In genomic region chr16:70701596-70701995, GRCh38 we compare ENCODE assay signal across 16 cellular contexts. TPM values are rescaled to one million over a fixed set of nuclear protein-coding genes. Genes with fewer than 3 reads are reported as not detected.
DNase-seq lines count a peak whose midpoint lies in the region; ATAC-seq and TF ChIP-seq lines count a peak whose summit lies in the region.
"Had no signal": no experiment of that assay in that cellular context is flagged by ENCODE, and none has a peak within 500 bp of the region (broad histone marks: within the 10 kb centered on the region; RNA-seq: fewer than 3 reads in every experiment).

No MANE protein-coding gene starts in this region.

- peaks cover 4 to 10% (median 7%) of the 10 kb centered on the region in 3 experiments; a peak in 3 of 7 replicates for H3K36me3 Mint-ChIP-seq in H9 (ENCODE audit: insufficient read depth in 1 of 3, low read depth in 3 of 3)
- peaks cover 9% of the 10 kb centered on the region for H3K36me3 Mint-ChIP-seq in activated CD8-positive, alpha-beta T cell treated with anti-CD3 and anti-CD28 coated beads, Interleukin-2, amount 10 ng/mL, durations not matched to agents 7 days and 5 days (ENCODE audit: low read depth)

- H2BK15ac ChIP-seq in H9 (ENCODE audit: low read depth, low read length) = no peak overlapping the region

- H3K79me2 ChIP-seq in H9 (ENCODE audit: insufficient read depth, low read length) = no peaks in the 10 kb centered on the region

- CTCF ChIA-PET in activated CD8-positive, alpha-beta T cell treated with anti-CD3 and anti-CD28 coated beads, Interleukin-2, amount 10 ng/mL, durations not matched to agents 7 days and 5 days (lab: Charles Lee) = no interaction called here

- H2BK12ac ChIP-seq in H9 (ENCODE audit: insufficient read length, low read depth, low read length) = no peak overlapping the region

- no peak overlapping the region for H4K8ac ChIP-seq in H9 (replicated peaks; ENCODE audit: insufficient read length, low read depth, low read length)

- TF ChIP-seq CTCF in H9 (conservative IDR thresholded peaks at IDR 0.05) = no peak

- no peak overlapping the region for H3K4me2 ChIP-seq in H9 (ENCODE audit: insufficient read depth, insufficient read length, low read length)

- H3K9ac ChIP-seq in H9 (ENCODE audit: extremely low read depth, insufficient read length, low read length) = no peak overlapping the region

- H3K27ac ChIP-seq in H9 (ENCODE audit: insufficient read length, low read depth, low read length) = no peak overlapping the region
- H3K27ac ChIP-seq in skin epidermis = peak overlapping the region in 15 of 21 experiments; percentile 60 to 95 (median 79)

- H4K20me1 ChIP-seq in H9 (ENCODE audit: control insufficient read depth, insufficient read depth, insufficient read length) = no peaks in the 10 kb centered on the region

- no peaks in the 10 kb centered on the region for H3K27me3 ChIP-seq in H9 (ENCODE audit: insufficient read depth, low read length)
- H3K27me3 ChIP-seq: cardiac muscle cell had no signal

- H2BK5ac ChIP-seq in H9 (ENCODE audit: insufficient read length, low read length) = no peak overlapping the region

- WGBS in H9 (ENCODE audit: extremely low coverage, insufficient read length, low lambda C conversion rate) = no CpG with 5 or more reads among the region's 9 CpGs

- H3K79me1 ChIP-seq in H9 (ENCODE audit: insufficient read depth, low read depth, low read length, poor library complexity, severe bottlenecking) = no peaks in the 10 kb centered on the region

- H3K23ac ChIP-seq in H9 (ENCODE audit: insufficient read length, low read depth, low read length) = no peak overlapping the region

- peak overlapping the region in 2 of 3 experiments; percentile 81 to 98; a peak in 6 of 7 replicates for H3K27ac Mint-ChIP-seq in H9
- peak overlapping the region; percentile 26 for H3K27ac Mint-ChIP-seq in activated CD8-positive, alpha-beta T cell treated with anti-CD3 and anti-CD28 coated beads, Interleukin-2, amount 10 ng/mL, durations not matched to agents 7 days and 5 days
- H3K27ac Mint-ChIP-seq: activated B cell treated with CpG ODN at 0.5 μM for 24 hours had no signal

- no peaks in the 10 kb centered on the region for H3K9me3 ChIP-seq in H9 (ENCODE audit: control insufficient read depth, low read depth, low read length)

- H2BK20ac ChIP-seq in H9 (ENCODE audit: low read depth, low read length, poor library complexity, severe bottlenecking) = no peak overlapping the region

- no peak overlapping the region for H4K5ac ChIP-seq in H9 (ENCODE audit: insufficient read length, low read depth, low read length)

- no peaks in the 10 kb centered on the region for H3K23me2 ChIP-seq in H9 (ENCODE audit: insufficient read length, low read depth, low read length, poor library complexity, severe bottlenecking)

- ATAC-seq in activated CD8-positive, alpha-beta T cell treated with anti-CD3 and anti-CD28 coated beads, Interleukin-2, amount 10 ng/mL, durations not matched to agents 7 days and 5 days = no peak
- peak; percentile 1 for ATAC-seq in left lobe of liver
- ATAC-seq: activated T-cell treated with anti-CD3 and anti-CD28 coated beads, Interleukin-2, amount 50 U/mL, for 4 hours had no signal

- H3K4me1 ChIP-seq in H9 (ENCODE audit: insufficient read depth, low read length) = no peaks in the 10 kb centered on the region; the same call in 1 of the 2 replicates

- H3K4ac ChIP-seq in H9 (ENCODE audit: low read depth, low read length) = no peak overlapping the region

- H3K18ac ChIP-seq in H9 (ENCODE audit: insufficient read length, low read depth, low read length) = no peak overlapping the region

- no peak overlapping the region for H3K4me3 Mint-ChIP-seq in H9
- H3K4me3 Mint-ChIP-seq in activated CD8-positive, alpha-beta T cell treated with anti-CD3 and anti-CD28 coated beads, Interleukin-2, amount 10 ng/mL, durations not matched to agents 7 days and 5 days = no peak overlapping the region
- H3K4me3 Mint-ChIP-seq: activated B cell treated with CpG ODN at 0.5 μM for 24 hours; activated T-cell treated with anti-CD3 and anti-CD28 coated beads, Interleukin-2, amount 50 U/mL, for 4 hours; CD14-positive monocyte had no signal

- H2AFZ ChIP-seq in H9 (ENCODE audit: low read length) = no peak overlapping the region

- peaks cover 23 to 30% of the 10 kb centered on the region in 2 experiments for H3K4me1 Mint-ChIP-seq in H9
- peaks cover 20% of the 10 kb centered on the region for H3K4me1 Mint-ChIP-seq in activated CD8-positive, alpha-beta T cell treated with anti-CD3 and anti-CD28 coated beads, Interleukin-2, amount 10 ng/mL, durations not matched to agents 7 days and 5 days (ENCODE audit: low read depth)
- H3K4me1 Mint-ChIP-seq: activated B cell treated with CpG ODN at 0.5 μM for 24 hours had no signal

- H4K91ac ChIP-seq in H9 (ENCODE audit: insufficient read length, low read depth, low read length) = no peak overlapping the region

- H3K27me3 Mint-ChIP-seq in H9 (ENCODE audit: low read depth) = no peaks in the 10 kb centered on the region
- H3K27me3 Mint-ChIP-seq in activated CD8-positive, alpha-beta T cell treated with anti-CD3 and anti-CD28 coated beads, Interleukin-2, amount 10 ng/mL, durations not matched to agents 7 days and 5 days (ENCODE audit: low read depth) = no peaks in the 10 kb centered on the region
- H3K27me3 Mint-ChIP-seq: activated B cell treated with CpG ODN at 0.5 μM for 24 hours had no signal

- POLR2A ChIA-PET in activated CD8-positive, alpha-beta T cell treated with anti-CD3 and anti-CD28 coated beads, Interleukin-2, amount 10 ng/mL, durations not matched to agents 7 days and 5 days (lab: Charles Lee) = no interaction called here

- DNase-seq in H9 (no peak), left lobe of liver (ENCODE audit: low spot score) (no peak), HuH-7 (ENCODE audit: low spot score) (no peak), NCI-H774 (lab: John Stamatoyannopoulos, UW) (no peak), NCI-H345 (lab: John Stamatoyannopoulos, UW) (no peak)
- DNase-seq in activated CD8-positive, alpha-beta T cell treated with anti-CD3 and anti-CD28 coated beads, Interleukin-2, amount 10 ng/mL, durations not matched to agents 7 days and 5 days = no peak
- DNase-seq in stimulated activated CD4-positive, alpha-beta T cell treated with anti-CD3 and anti-CD28 coated beads, Interleukin-4, amount 100 ng/mL, for 24 hours = no peak
- DNase-seq: activated B cell treated with CpG ODN at 0.5 μM for 24 hours; activated T-cell treated with anti-CD3 and anti-CD28 coated beads, Interleukin-2, amount 50 U/mL, for 4 hours; KG1; NCI-H2029; NK-92 treated with Interleukin-12 subunit alpha and Interleukin-12 subunit beta, amount 100 ng/mL, for 24 hours; stimulated activated CD4-positive, alpha-beta T cell treated with anti-CD3 and anti-CD28 coated beads, Interleukin-12 subunit alpha, Interleukin-12 subunit beta, amount 100 ng/mL, for 4 hours had no signal

- no peak overlapping the region for H3T11ph ChIP-seq in H9 (ENCODE audit: low read length)

- no peak overlapping the region for H3K4me3 ChIP-seq in skin epidermis
- H3K4me3 ChIP-seq: cardiac muscle cell had no signal

- H3K14ac ChIP-seq in H9 (ENCODE audit: insufficient read depth, low read length) = no peak overlapping the region; the same call in 1 of the 2 replicates

- H2BK120ac ChIP-seq in H9 (ENCODE audit: low read depth, low read length, poor library complexity, severe bottlenecking) = no peak overlapping the region

- H2AK5ac ChIP-seq in H9 (ENCODE audit: insufficient read length, low read length) = no peak overlapping the region

- no peaks in the 10 kb centered on the region for H3K9me3 Mint-ChIP-seq in H9
- no peaks in the 10 kb centered on the region for H3K9me3 Mint-ChIP-seq in activated CD8-positive, alpha-beta T cell treated with anti-CD3 and anti-CD28 coated beads, Interleukin-2, amount 10 ng/mL, durations not matched to agents 7 days and 5 days (ENCODE audit: insufficient read depth)
- H3K9me3 Mint-ChIP-seq: activated B cell treated with CpG ODN at 0.5 μM for 24 hours; activated T-cell treated with anti-CD3 and anti-CD28 coated beads, Interleukin-2, amount 50 U/mL, for 4 hours; CD14-positive monocyte had no signal

- no peak overlapping the region for H3K56ac ChIP-seq in H9 (ENCODE audit: insufficient read length, low read depth, low read length)

RNA-seq across cellular contexts. Expression of gene MTSS2, which starts 15.7 kb away (rescaled TPM):
- total RNA-seq in H9 (2021) (41.0 and 42.5 TPM in 2 replicates), left lobe of liver (58.1 TPM)
- 1 to 10 TPM; 5.7 to 6.0 TPM for total RNA-seq in activated CD8-positive, alpha-beta T cell treated with anti-CD3 and anti-CD28 coated beads, Interleukin-2, amount 10 ng/mL, durations not matched to agents 7 days and 5 days

RNA-seq across cellular contexts. Expression of gene IL34, which starts 55.2 kb away (rescaled TPM):
- total RNA-seq in H9 (2021) = 4.2 and 4.4 TPM in 2 replicates
- total RNA-seq in activated CD8-positive, alpha-beta T cell treated with anti-CD3 and anti-CD28 coated beads, Interleukin-2, amount 10 ng/mL, durations not matched to agents 7 days and 5 days = under 1 TPM; 0.13 to 0.42 TPM
- 0.58 TPM for total RNA-seq in left lobe of liver
- total RNA-seq: cardiac muscle cell had no signal
